In genomic region chr6:16759646-16760535, GRCh38 we compare ENCODE assay signal across 8 cellular contexts. TPM values are rescaled to one million over a fixed set of nuclear protein-coding genes. Genes with fewer than 3 reads are reported as not detected.
DNase-seq lines count a peak whose midpoint lies in the region; ATAC-seq and TF ChIP-seq lines count a peak whose summit lies in the region.

No MANE protein-coding gene starts in this region.

- peak overlapping the region; percentile 38 for H3K9ac ChIP-seq in SU-DHL-6 (ENCODE audit: low read length)
- peak overlapping the region; percentile 91 for H3K9ac ChIP-seq in trophoblast cell (ENCODE audit: low read length)

- H3K14ac ChIP-seq in trophoblast cell (ENCODE audit: low read length), result peak overlapping the region; percentile 95

- TF ChIP-seq POLR2A in tibial nerve (IDR thresholded peaks at IDR 0.05), result peak; percentile 75 to 79

- H3K9me2 ChIP-seq in SU-DHL-6 (replicated peaks; ENCODE audit: insufficient read depth, low read length), result no peaks in the 10 kb centered on the region

- TF ChIP-seq CTCF in SU-DHL-6 (IDR thresholded peaks at IDR 0.05; ENCODE audit: insufficient read depth, low read length, poor library complexity, severe bottlenecking) (peak; percentile 18), cardiac muscle cell (IDR thresholded peaks at IDR 0.05; ENCODE audit: low read depth, low read length) (peak; percentile 18), tibial nerve (IDR thresholded peaks at IDR 0.05) (peak in 1 of 5 experiments; percentile 52)

- H3K4me3 ChIP-seq in CD8-positive, alpha-beta memory T cell (ENCODE audit: low read length), result peak overlapping the region; percentile 90
- H3K4me3 ChIP-seq in SU-DHL-6 (ENCODE audit: insufficient read depth, low read length, poor library complexity, severe bottlenecking) (peak overlapping the region; percentile 54), cardiac muscle cell (peak overlapping the region; percentile 94), trophoblast cell (ENCODE audit: low read depth, low read length) (peak overlapping the region; percentile 94), tibial nerve (peak overlapping the region; percentile 63 to 96 (median 89))

- H3K79me2 ChIP-seq in SU-DHL-6 (ENCODE audit: insufficient read depth, low read length), result no peaks in the 10 kb centered on the region
- H3K79me2 ChIP-seq in trophoblast cell (ENCODE audit: control insufficient read depth, insufficient read depth, low read length, poor library complexity), result peaks cover 12% of the 10 kb centered on the region

- no peaks in the 10 kb centered on the region for H3K9me3 ChIP-seq in CD8-positive, alpha-beta memory T cell (ENCODE audit: low read length)
- H3K9me3 ChIP-seq in SU-DHL-6 (ENCODE audit: insufficient read depth, low read length) (no peaks in the 10 kb centered on the region), cardiac muscle cell (ENCODE audit: low read depth) (no peaks in the 10 kb centered on the region), trophoblast cell (ENCODE audit: insufficient read depth, low read depth, low read length) (no peaks in the 10 kb centered on the region), tibial nerve (no peaks in the 10 kb centered on the region)

- peaks cover 4% of the 10 kb centered on the region; the same call in 1 of the 2 replicates for H4K20me1 ChIP-seq in SU-DHL-6 (ENCODE audit: low read depth, low read length)

- peaks cover 60 to 72% (median 66%) of the 10 kb centered on the region in 3 donors for H3K4me1 Mint-ChIP-seq in CD8-positive, alpha-beta memory T cell
- H3K4me1 Mint-ChIP-seq in IgD-negative memory B cell, result peaks cover 16 to 35% (median 32%) of the 10 kb centered on the region in 3 donors
- peaks cover 65% of the 10 kb centered on the region for H3K4me1 Mint-ChIP-seq in activated naive CD8-positive, alpha-beta T cell treated with anti-CD3 and anti-CD28 coated beads, Interleukin-2, amount 50 U/mL, for 24 hours

- peak overlapping the region; percentile 97 for H2BK5ac ChIP-seq in trophoblast cell (ENCODE audit: low read depth, low read length, poor library complexity)

- peak overlapping the region; percentile 70 for H4K12ac ChIP-seq in trophoblast cell (ENCODE audit: low read depth, low read length)

- H3K27me3 Mint-ChIP-seq in CD8-positive, alpha-beta memory T cell, result peaks cover 0 to 4% of the 10 kb centered on the region in 2 donors
- H3K27me3 Mint-ChIP-seq in IgD-negative memory B cell, result no peaks in the 10 kb centered on the region
- H3K27me3 Mint-ChIP-seq in activated naive CD8-positive, alpha-beta T cell treated with anti-CD3 and anti-CD28 coated beads, Interleukin-2, amount 50 U/mL, for 24 hours, result no peaks in the 10 kb centered on the region

- H3K4me2 ChIP-seq in SU-DHL-6 (ENCODE audit: low read depth, low read length, poor library complexity, severe bottlenecking) (peak overlapping the region; percentile 66), trophoblast cell (ENCODE audit: low read length) (peak overlapping the region; percentile 74)

- peak overlapping the region; percentile 94 for H3K27ac ChIP-seq in CD8-positive, alpha-beta memory T cell (ENCODE audit: low read depth, low read length)
- H3K27ac ChIP-seq in SU-DHL-6 (ENCODE audit: low read depth, low read length) (no peak overlapping the region), cardiac muscle cell (peak overlapping the region; percentile 95), trophoblast cell (ENCODE audit: low read depth, low read length) (peak overlapping the region; percentile 88), tibial nerve (peak overlapping the region; percentile 95 to 99 (median 96))

- H4K91ac ChIP-seq in trophoblast cell (ENCODE audit: low read depth, low read length), result peak overlapping the region; percentile 86

- TF ChIP-seq EP300 in tibial nerve (IDR thresholded peaks at IDR 0.05), result peak; percentile 52 to 94

- no peaks in the 10 kb centered on the region for H3K36me3 ChIP-seq in CD8-positive, alpha-beta memory T cell (ENCODE audit: insufficient read depth, low read length)
- H3K36me3 ChIP-seq in SU-DHL-6 (ENCODE audit: low read length), result no peaks in the 10 kb centered on the region
- H3K36me3 ChIP-seq in cardiac muscle cell, result no peaks in the 10 kb centered on the region
- no peaks in the 10 kb centered on the region for H3K36me3 ChIP-seq in trophoblast cell (ENCODE audit: control insufficient read depth in 1 of 2, insufficient read depth in 2 of 2, low read length in 2 of 2)
- H3K36me3 ChIP-seq in tibial nerve, result no peaks in the 10 kb centered on the region

- 0 out of 2 replicates have a peak, but pooled peaks cover 8% of the 10 kb centered on the region for H3F3A ChIP-seq in SU-DHL-6 (ENCODE audit: insufficient read depth)

- no peak overlapping the region for H3K23ac ChIP-seq in trophoblast cell (ENCODE audit: low read length)

- H3K36me3 Mint-ChIP-seq in CD8-positive, alpha-beta memory T cell, result peaks cover 0 to 37% (median 0%) of the 10 kb centered on the region in 3 donors
- H3K36me3 Mint-ChIP-seq in IgD-negative memory B cell, result no peaks in the 10 kb centered on the region
- peaks cover 12% of the 10 kb centered on the region for H3K36me3 Mint-ChIP-seq in activated naive CD8-positive, alpha-beta T cell treated with anti-CD3 and anti-CD28 coated beads, Interleukin-2, amount 50 U/mL, for 24 hours (ENCODE audit: low read depth)

- peak overlapping the region; percentile 27 for H4K8ac ChIP-seq in trophoblast cell (ENCODE audit: low read depth, low read length)

- ATAC-seq in GM21360 (IDR thresholded peaks at IDR 0.05; ENCODE audit: unreplicated experiment), result peak; percentile 26
- peak; percentile 35 for ATAC-seq in activated naive CD8-positive, alpha-beta T cell treated with anti-CD3 and anti-CD28 coated beads, Interleukin-2, amount 50 U/mL, for 24 hours

- peak overlapping the region; percentile 83 to 98 (median 95) for H3K4me3 Mint-ChIP-seq in CD8-positive, alpha-beta memory T cell
- peak overlapping the region; percentile 94 to 99 (median 96) for H3K4me3 Mint-ChIP-seq in IgD-negative memory B cell
- peak overlapping the region; percentile 94 for H3K4me3 Mint-ChIP-seq in activated naive CD8-positive, alpha-beta T cell treated with anti-CD3 and anti-CD28 coated beads, Interleukin-2, amount 50 U/mL, for 24 hours

- peaks cover 37% of the 10 kb centered on the region for H3K4me1 ChIP-seq in CD8-positive, alpha-beta memory T cell (ENCODE audit: insufficient read depth, low read length)
- H3K4me1 ChIP-seq in cardiac muscle cell (ENCODE audit: low read depth), result peaks cover 27% of the 10 kb centered on the region
- peaks cover 0 to 11% of the 10 kb centered on the region in 2 experiments for H3K4me1 ChIP-seq in trophoblast cell (ENCODE audit: control insufficient read depth in 1 of 2, insufficient read depth in 2 of 2, low read length in 2 of 2)
- H3K4me1 ChIP-seq in tibial nerve, result peaks cover 0 to 38% (median 13%) of the 10 kb centered on the region in 4 donors

- H2AK5ac ChIP-seq in trophoblast cell (ENCODE audit: low read length), result no peak overlapping the region

- peak overlapping the region; percentile 90 for H3K4ac ChIP-seq in trophoblast cell (ENCODE audit: low read depth, low read length)

- DNase-seq in CD8-positive, alpha-beta memory T cell, result peak; percentile 67 to 87 (median 73)
- peak; percentile 74 for DNase-seq in activated naive CD8-positive, alpha-beta T cell treated with anti-CD3 and anti-CD28 coated beads, Interleukin-2, amount 50 U/mL, for 24 hours
- DNase-seq in cardiac muscle cell (ENCODE audit: low read depth in 1 of 2, low spot score in 1 of 2), result peak; percentile 89 to 97
- peak; percentile 84 to 86 for DNase-seq in trophoblast cell
- peak; percentile 84 for DNase-seq in tibial nerve (ENCODE audit: low spot score in 2 of 2)

- H2BK12ac ChIP-seq in trophoblast cell (ENCODE audit: low read length), result peak overlapping the region; percentile 24

- WGBS in trophoblast cell (ENCODE audit: extremely low coverage, insufficient coverage, insufficient read length), result no CpG with 5 or more reads among the region's 89 CpGs
- WGBS in tibial nerve, 2 donors, result 0 to 1% methylated on average over 39 to 44 of the region's 89 CpGs

- peaks cover 0 to 2% (median 0%) of the 10 kb centered on the region in 5 donors for H3K9me3 Mint-ChIP-seq in CD8-positive, alpha-beta memory T cell
- H3K9me3 Mint-ChIP-seq in IgD-negative memory B cell, result no peaks in the 10 kb centered on the region
- no peaks in the 10 kb centered on the region for H3K9me3 Mint-ChIP-seq in activated naive CD8-positive, alpha-beta T cell treated with anti-CD3 and anti-CD28 coated beads, Interleukin-2, amount 50 U/mL, for 24 hours

- CTCF ChIA-PET in CD8-positive, alpha-beta memory T cell (lab: Charles Lee), result interaction anchor here (0.8 to 2.6 kb wide), 13 partner anchors 10 to 426 kb away, joined by 3 to 10 read pairs (median 5); no protein-coding TSS in a partner anchor

- no peaks in the 10 kb centered on the region for H3K27me3 ChIP-seq in CD8-positive, alpha-beta memory T cell (ENCODE audit: insufficient read depth, low read length, poor library complexity, severe bottlenecking)
- H3K27me3 ChIP-seq in SU-DHL-6 (ENCODE audit: low read length) (no peaks in the 10 kb centered on the region), cardiac muscle cell (no peaks in the 10 kb centered on the region), trophoblast cell (ENCODE audit: insufficient read depth, low read length) (no peaks in the 10 kb centered on the region), tibial nerve (no peaks in the 10 kb centered on the region)

- H3K27ac Mint-ChIP-seq in CD8-positive, alpha-beta memory T cell, result peak overlapping the region; percentile 88 to 100 (median 98)
- H3K27ac Mint-ChIP-seq in IgD-negative memory B cell, result peak overlapping the region; percentile 86 to 98 (median 98)
- H3K27ac Mint-ChIP-seq in activated naive CD8-positive, alpha-beta T cell treated with anti-CD3 and anti-CD28 coated beads, Interleukin-2, amount 50 U/mL, for 24 hours, result peak overlapping the region; percentile 90

- POLR2A ChIA-PET in CD8-positive, alpha-beta memory T cell (lab: Charles Lee), result interaction anchor here (0.6 to 2.5 kb wide), 16 partner anchors 10 to 321 kb away, joined by 3 to 27 read pairs (median 8); no protein-coding TSS in a partner anchor

- H3K18ac ChIP-seq in trophoblast cell (ENCODE audit: low read length), result peak overlapping the region; percentile 99

- peaks cover 20% of the 10 kb centered on the region for H3K79me1 ChIP-seq in trophoblast cell (ENCODE audit: low read length)

- peak overlapping the region; percentile 94 for H2BK120ac ChIP-seq in trophoblast cell (ENCODE audit: insufficient read depth, low read length, poor library complexity)

- H2AFZ ChIP-seq in SU-DHL-6 (ENCODE audit: low read depth, low read length, severe bottlenecking) (peak overlapping the region; percentile 70), trophoblast cell (ENCODE audit: insufficient read depth, low read length, poor library complexity) (peak overlapping the region; percentile 91)

RNA-seq across cellular contexts. Expression of gene ATXN1, which starts 1.4 kb away (rescaled TPM):
- total RNA-seq in CD8-positive, alpha-beta memory T cell, result 100 to 1,000 TPM; 111 to 114 TPM
- 20.0 TPM for polyA plus RNA-seq in CD8-positive, alpha-beta memory T cell
- polyA plus RNA-seq in IgD-negative memory B cell (5.0 TPM), cardiac muscle cell (15.1 and 20.9 TPM in 2 replicates)
- total RNA-seq in cardiac muscle cell (25.9 and 37.4 TPM in 2 replicates), tibial nerve (10 to 100 TPM; 24.9 to 48.0 (median 36.8) TPM)
- 10.5 and 11.1 TPM in 2 replicates for polyA plus RNA-seq in trophoblast cell (2013)
